Comparison of ENCODE assay signal across 15 cellular contexts in genomic region chr1:202821467-202821866, GRCh38. TPM values are rescaled to one million over a fixed set of nuclear protein-coding genes. Genes with fewer than 3 reads are reported as not detected.
DNase-seq lines count a peak whose midpoint lies in the region; ATAC-seq and TF ChIP-seq lines count a peak whose summit lies in the region.
"Had no signal": no experiment of that assay in that cellular context is flagged by ENCODE, and none has a peak within 500 bp of the region (broad histone marks: within the 10 kb centered on the region; RNA-seq: fewer than 3 reads in every experiment).

No MANE protein-coding gene starts in this region.

- H3K9ac ChIP-seq in parathyroid adenoma (no peak overlapping the region), PC-3 (ENCODE audit: low read length) (no peak overlapping the region)

- no peak overlapping the region for H3K4me3 ChIP-seq in foreskin fibroblast (ENCODE audit: low read depth in 1 of 2, low read length in 2 of 2)
- no peak overlapping the region for H3K4me3 ChIP-seq in parathyroid adenoma (ENCODE audit: low read depth, low read length)
- no peak overlapping the region for H3K4me3 ChIP-seq in PC-3 (ENCODE audit: low read length)
- H3K4me3 ChIP-seq: dorsolateral prefrontal cortex had no signal

- H3K4me2 ChIP-seq in parathyroid adenoma (ENCODE audit: low read length) (no peak overlapping the region), PC-3 (ENCODE audit: low read length) (no peak overlapping the region)

- peak overlapping the region; percentile 64 for H2AFZ ChIP-seq in parathyroid adenoma
- H2AFZ ChIP-seq in PC-3 (ENCODE audit: low read length) = no peak overlapping the region

- H3K27ac ChIP-seq in parathyroid adenoma (no peak overlapping the region), PC-3 (ENCODE audit: low read length) (no peak overlapping the region)
- H3K27ac ChIP-seq: dorsolateral prefrontal cortex had no signal

- no peaks in the 10 kb centered on the region for H3K9me2 ChIP-seq in PC-3 (replicated peaks; ENCODE audit: low read length)

- DNase-seq in EL (peak; percentile 58), foreskin fibroblast (peak; percentile 28 to 61), PC-3 (no peak), NCI-H2171 treated with DMSO at 0.1 percent for 48 hours (lab: John Stamatoyannopoulos, UW) (no peak)
- DNase-seq: activated T-cell treated with anti-CD3 and anti-CD28 coated beads, Interleukin-2, amount 50 U/mL, for 1 hour; amniotic stem cell; C1 segment of cervical spinal cord; dorsolateral prefrontal cortex; kidney glomerular epithelial cell; NCI-H1417 had no signal

- TF ChIP-seq CTCF in foreskin fibroblast (IDR thresholded peaks at IDR 0.05; ENCODE audit: low read depth, low read length) (no peak), parathyroid adenoma (IDR thresholded peaks at IDR 0.05) (no peak), PC-3 (conservative IDR thresholded peaks at IDR 0.05; ENCODE audit: low read depth, low read length) (no peak)

- CTCF ChIA-PET in PC-3 (lab: Charles Lee) = no interaction called here

- no peaks in the 10 kb centered on the region for H4K20me1 ChIP-seq in PC-3 (ENCODE audit: low read length)

- no peaks in the 10 kb centered on the region for H3K27me3 ChIP-seq in parathyroid adenoma (ENCODE audit: control insufficient read depth, insufficient read depth, low read length)
- no peaks in the 10 kb centered on the region for H3K27me3 ChIP-seq in PC-3 (ENCODE audit: low read length)
- H3K27me3 ChIP-seq: dorsolateral prefrontal cortex had no signal

- H3K4me1 ChIP-seq in parathyroid adenoma (no peaks in the 10 kb centered on the region), PC-3 (ENCODE audit: insufficient read depth, low read length) (no peaks in the 10 kb centered on the region)

- H3F3A ChIP-seq in PC-3 (ENCODE audit: low read length, unreplicated experiment) = no peaks in the 10 kb centered on the region

- H3K36me3 ChIP-seq in parathyroid adenoma (ENCODE audit: control insufficient read depth, insufficient read depth, low read length) (no peaks in the 10 kb centered on the region), PC-3 (ENCODE audit: low read depth, low read length) (no peaks in the 10 kb centered on the region)

- H3K9me3 ChIP-seq in parathyroid adenoma (ENCODE audit: control insufficient read depth, low read length) (no peaks in the 10 kb centered on the region), PC-3 (ENCODE audit: low read length) (no peaks in the 10 kb centered on the region)

- intact Hi-C loops in PC-3 (cut with micrococcal nuclease) = no loop called here

- POLR2A ChIA-PET in PC-3 (lab: Charles Lee; ENCODE audit: unreplicated experiment) = no interaction called here

- ATAC-seq in SK-N-SH treated with all-trans-retinoic acid at 6 μM for 48 hours (peak; percentile 67), HG03095 (IDR thresholded peaks at IDR 0.05; ENCODE audit: unreplicated experiment) (no peak), PC-3 (no peak), HG02623 (IDR thresholded peaks at IDR 0.05; ENCODE audit: unreplicated experiment) (no peak)
- ATAC-seq: Panc1 had no signal

- no peaks in the 10 kb centered on the region for H3K79me2 ChIP-seq in parathyroid adenoma
- H3K79me2 ChIP-seq in PC-3 (ENCODE audit: low read length) = no peaks in the 10 kb centered on the region

- no TSS peak for BruUV-seq in PC-3 (replicated peaks; lab: Mats Ljungman, UMichigan)

TF ChIP-seq in SK-N-SH treated with all-trans-retinoic acid at 6 μM for 48 hours, 23 proteins besides CTCF, POLR2A, EP300 and RAD21:
- TF ChIP-seq ZFP30 (CRISPR knock-in tag; IDR thresholded peaks at IDR 0.05) = no peak
- TF ChIP-seq SNAI2 (CRISPR knock-in tag; IDR thresholded peaks at IDR 0.05) = no peak
- no peak for TF ChIP-seq PPARA (CRISPR knock-in tag; IDR thresholded peaks at IDR 0.05; ENCODE audit: borderline replicate concordance)
- TF ChIP-seq PATZ1 (CRISPR knock-in tag; IDR thresholded peaks at IDR 0.05; ENCODE audit: borderline replicate concordance) = no peak
- TF ChIP-seq BACH2 (CRISPR knock-in tag; IDR thresholded peaks at IDR 0.05; ENCODE audit: borderline replicate concordance) = no peak
- no peak for TF ChIP-seq POU6F1 (CRISPR knock-in tag; IDR thresholded peaks at IDR 0.05; ENCODE audit: borderline replicate concordance, low read depth)
- TF ChIP-seq ISL1 (CRISPR knock-in tag; IDR thresholded peaks at IDR 0.05) = no peak
- TF ChIP-seq ZFP3 (CRISPR knock-in tag; IDR thresholded peaks at IDR 0.05) = no peak
- TF ChIP-seq CREB5 (CRISPR knock-in tag; IDR thresholded peaks at IDR 0.05; ENCODE audit: low read depth) = no peak
- TF ChIP-seq ZNF70 (CRISPR knock-in tag; IDR thresholded peaks at IDR 0.05) = no peak
- no peak for TF ChIP-seq TOX (CRISPR knock-in tag; IDR thresholded peaks at IDR 0.05; ENCODE audit: borderline replicate concordance)
TF ChIP-seq in SK-N-SH treated with all-trans-retinoic acid at 6 μM for 48 hours: peak in this region for 0.

RNA-seq across cellular contexts. Expression of gene PCAT6, which starts 10.7 kb away (rescaled TPM):
- 0.26 and 1.7 TPM in 2 replicates for total RNA-seq in PC-3 (2014; rRNA removed)

RNA-seq across cellular contexts. Expression of gene KDM5B, which starts 13.2 kb away (rescaled TPM):
- 41.4 and 42.6 TPM in 2 replicates for total RNA-seq in PC-3 (2014; rRNA removed)

Comparison
In these comparisons a context has a peak if more than half of its experiments do, and no peak if none do; other contexts are left out.
1. DNase-seq: peak in EL (single experiment) and foreskin fibroblast (2 of 2); none in PC-3 (single experiment) and NCI-H2171 treated with DMSO at 0.1 percent for 48 hours (single experiment).